Comparison of ENCODE assay signal across 21 cellular contexts in genomic region chr2:47214385-47214784, GRCh38. TPM values are rescaled to one million over a fixed set of nuclear protein-coding genes. Genes with fewer than 3 reads are reported as not detected.
"Had no signal": no experiment of that assay in that cellular context is flagged by ENCODE, and none has a peak within 500 bp of the region (broad histone marks: within the 10 kb centered on the region; RNA-seq: fewer than 3 reads in every experiment).

No MANE protein-coding gene starts in this region.

- H3K27me3 ChIP-seq: SJCRH30 had no signal

- DNase-seq: KBM-7; MV-4-11; NCI-H1048; NCI-H1436 treated with DMSO at 0.1 percent for 48 hours; NCI-H1694; NCI-H187 treated with DMSO at 0.1 percent for 48 hours; NCI-H2171 treated with DMSO at 0.1 percent for 48 hours; NCI-H2227 treated with DMSO at 0.1 percent for 48 hours; NCI-H526 treated with DMSO at 0.1 percent for 48 hours; NCI-H748 treated with DMSO at 0.1 percent for 48 hours; NK-92 treated with Interleukin-12 subunit alpha and Interleukin-12 subunit beta, amount 100 ng/mL, for 24 hours; PC-3; SHP77; T-helper 1 cell had no signal

- ATAC-seq: Panc1, PC-3, SK-N-SH treated with all-trans-retinoic acid at 6 μM for 48 hours had no signal

- H3K4me1 Mint-ChIP-seq: IgD-negative memory B cell had no signal

- H3K27ac ChIP-seq: RWPE1, SJCRH30 had no signal

- H3K36me3 ChIP-seq: SJCRH30 had no signal

- H3K4me3 ChIP-seq: SJCRH30 had no signal

- H3K4me3 Mint-ChIP-seq: IgD-negative memory B cell had no signal

RNA-seq across cellular contexts. Expression of gene STPG4, which starts 59.3 kb away (rescaled TPM):
- total RNA-seq: MCF 10A, NCI-H460 had no signal
- polyA plus RNA-seq: IgD-negative memory B cell had no signal
